8 cellular contexts compared by ENCODE assay signal in the genomic region with DNA sequence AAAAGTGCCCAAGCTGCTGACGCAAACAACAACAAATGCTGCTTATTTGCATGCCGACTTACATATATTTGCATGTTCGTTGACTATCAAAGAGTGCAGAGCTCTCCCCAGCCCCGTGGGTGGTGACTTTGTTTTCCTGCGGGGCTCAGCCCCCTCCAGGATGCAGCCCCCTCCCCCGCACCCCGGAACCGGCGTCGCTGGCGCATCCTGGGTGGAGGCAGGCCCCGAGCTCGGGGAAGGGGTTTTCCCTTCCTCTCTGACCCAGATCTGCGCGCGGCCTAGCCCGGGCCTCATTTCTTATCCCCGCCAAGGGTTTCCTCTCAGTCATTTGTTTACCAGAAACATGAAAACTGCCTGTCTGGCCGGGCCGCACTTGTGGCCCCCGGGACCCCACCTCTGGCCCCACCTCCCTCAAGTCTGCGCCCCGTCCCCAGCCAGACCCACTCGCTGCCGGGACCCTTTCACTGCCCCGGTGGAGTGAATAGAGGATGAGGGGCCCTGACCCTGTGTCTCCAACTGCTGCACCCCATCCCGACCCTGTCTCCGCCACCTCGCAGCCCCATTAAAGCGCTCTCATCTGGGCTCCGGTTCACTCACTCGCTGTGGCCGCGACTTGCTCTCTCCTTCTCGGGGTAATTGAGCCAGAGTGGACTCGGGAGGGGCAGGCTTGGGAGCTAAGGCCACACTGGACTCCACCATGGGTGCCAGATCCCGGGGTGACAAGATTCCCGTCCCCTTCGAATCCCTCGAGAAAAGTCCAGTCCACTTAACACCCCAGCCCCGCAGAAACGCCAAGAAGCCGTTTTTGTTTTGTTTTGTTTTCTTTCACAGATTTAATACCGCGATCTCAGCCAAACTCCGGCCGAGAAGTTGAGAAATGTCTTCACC. TPM values are rescaled to one million over a fixed set of nuclear protein-coding genes. Genes with fewer than 3 reads are reported as not detected.
A peak's percentile ranks its signal among the peaks of the same experiment; 100 is the strongest.
DNase-seq lines count a peak whose midpoint lies in the region; ATAC-seq, FAIRE-seq and TF ChIP-seq lines count a peak whose summit lies in the region.

No MANE protein-coding gene starts in this region.

- peaks cover 22% of the 10 kb centered on the region for H3K4me1 Mint-ChIP-seq in activated B cell treated with CpG ODN at 0.5 μM for 24 hours
- H3K4me1 Mint-ChIP-seq in astrocyte (ENCODE audit: low read depth, unreplicated experiment) = no peaks in the 10 kb centered on the region

- peak overlapping the region; percentile 72 to 94 (median 89) for H3K4me2 ChIP-seq in BLaER1 treated with 17β-estradiol and CSF1 and Interleukin-3, amounts not matched to agents 10 nM and 100 nM
- no peak overlapping the region for H3K4me2 ChIP-seq in astrocyte (ENCODE audit: low read length)

- POLR2A ChIA-PET in activated B cell treated with CpG ODN at 0.5 μM for 24 hours (lab: Charles Lee) = no interaction called here

- intact Hi-C loops in activated B cell treated with CpG ODN at 0.5 μM for 24 hours (cut with micrococcal nuclease) = no loop called here

- peak overlapping the region; percentile 7 to 48 (median 28); a peak in 15 of 20 replicates for H3K4me3 ChIP-seq in BLaER1 treated with 17β-estradiol and CSF1 and Interleukin-3, amounts not matched to agents 10 nM and 100 nM
- no peak overlapping the region for H3K4me3 ChIP-seq in astrocyte (ENCODE audit: insufficient read depth, low read depth, low read length)

- peak overlapping the region; percentile 31 to 77 (median 64); a peak in 20 of 22 replicates for H3K27ac ChIP-seq in BLaER1 treated with 17β-estradiol and CSF1 and Interleukin-3, amounts not matched to agents 10 nM and 100 nM
- no peak overlapping the region for H3K27ac ChIP-seq in astrocyte (ENCODE audit: low read depth, low read length)

- H3K4me3 Mint-ChIP-seq in activated B cell treated with CpG ODN at 0.5 μM for 24 hours (peak overlapping the region; percentile 67), astrocyte (ENCODE audit: unreplicated experiment) (no peak overlapping the region)

- no peak overlapping the region for H2AFZ ChIP-seq in astrocyte (ENCODE audit: low read depth, low read length)

- peaks cover 0 to 18% (median 0%) of the 10 kb centered on the region in 11 experiments; a peak in 5 of 22 replicates for H3K36me3 ChIP-seq in BLaER1 treated with 17β-estradiol and CSF1 and Interleukin-3, amounts not matched to agents 10 nM and 100 nM
- H3K36me3 ChIP-seq in astrocyte (ENCODE audit: insufficient read depth, low read length) = peaks cover 3% of the 10 kb centered on the region

- H3K79me2 ChIP-seq in astrocyte (ENCODE audit: insufficient read depth, low read length) = no peaks in the 10 kb centered on the region

- H3K27me3 Mint-ChIP-seq in activated B cell treated with CpG ODN at 0.5 μM for 24 hours (peaks cover 43% of the 10 kb centered on the region), astrocyte (ENCODE audit: low read depth, unreplicated experiment) (peaks cover 9% of the 10 kb centered on the region)

- TF ChIP-seq CTCF in activated B cell treated with CpG ODN at 0.5 μM for 24 hours (IDR thresholded peaks at IDR 0.05) (no peak), astrocyte (IDR thresholded peaks at IDR 0.05; ENCODE audit: insufficient read depth, low read depth, low read length) (no peak)

- peaks cover 30 to 75% (median 52%) of the 10 kb centered on the region in 11 experiments for H3K27me3 ChIP-seq in BLaER1 treated with 17β-estradiol and CSF1 and Interleukin-3, amounts not matched to agents 10 nM and 100 nM
- peaks cover 9% of the 10 kb centered on the region for H3K27me3 ChIP-seq in astrocyte (ENCODE audit: insufficient read depth, low read length)

- H3K9me3 ChIP-seq in BLaER1 treated with 17β-estradiol and CSF1 and Interleukin-3, amounts not matched to agents 10 nM and 100 nM (replicated peaks in 1 of 11) = peaks cover 0 to under 1% (median 0%) of the 10 kb centered on the region in 11 experiments; a peak in 1 of 22 replicates
- H3K9me3 ChIP-seq in astrocyte (ENCODE audit: insufficient read depth, low read depth, low read length) = no peaks in the 10 kb centered on the region

- DNase-seq in activated B cell treated with CpG ODN at 0.5 μM for 24 hours (no peak), astrocyte (ENCODE audit: low read depth) (no peak), HPDE6-E6E7 (ENCODE audit: extremely low spot score) (no peak), DMS 273 (lab: John Stamatoyannopoulos, UW; ENCODE audit: unreplicated experiment) (no peak)
- DNase-seq in stimulated activated CD4-positive, alpha-beta T cell treated with anti-CD3 and anti-CD28 coated beads, Interleukin-12 subunit alpha, Interleukin-12 subunit beta, amount 100 ng/mL, for 24 hours (ENCODE audit: low read depth in 2 of 2) = peak; percentile 68 to 79

- H3K36me3 Mint-ChIP-seq in activated B cell treated with CpG ODN at 0.5 μM for 24 hours (ENCODE audit: low read depth) (no peaks in the 10 kb centered on the region), astrocyte (ENCODE audit: low read depth, unreplicated experiment) (peaks cover 16% of the 10 kb centered on the region)

- no peak for FAIRE-seq in astrocyte (lab: Jason Lieb, UNC)

- no peak overlapping the region for H3K27ac Mint-ChIP-seq in activated B cell treated with CpG ODN at 0.5 μM for 24 hours
- H3K27ac Mint-ChIP-seq in astrocyte (ENCODE audit: unreplicated experiment) = peak overlapping the region; percentile 34

- H3K4me1 ChIP-seq in BLaER1 treated with 17β-estradiol and CSF1 and Interleukin-3, amounts not matched to agents 10 nM and 100 nM = peaks cover 26 to 50% (median 38%) of the 10 kb centered on the region in 10 experiments
- no peaks in the 10 kb centered on the region for H3K4me1 ChIP-seq in astrocyte (ENCODE audit: insufficient read depth, low read length)

- H4K20me1 ChIP-seq in BLaER1 treated with 17β-estradiol and CSF1 and Interleukin-3, amounts not matched to agents 10 nM and 100 nM = peaks cover 0 to 24% (median 0%) of the 10 kb centered on the region in 11 experiments; a peak in 2 of 22 replicates
- peaks cover 38% of the 10 kb centered on the region for H4K20me1 ChIP-seq in astrocyte (ENCODE audit: insufficient read depth, low read length)

- peak overlapping the region; percentile 50 to 73 (median 65); a peak in 20 of 22 replicates for H3K9ac ChIP-seq in BLaER1 treated with 17β-estradiol and CSF1 and Interleukin-3, amounts not matched to agents 10 nM and 100 nM
- no peak overlapping the region for H3K9ac ChIP-seq in astrocyte (ENCODE audit: low read length)

- no peaks in the 10 kb centered on the region for H3K9me3 Mint-ChIP-seq in activated B cell treated with CpG ODN at 0.5 μM for 24 hours
- H3K9me3 Mint-ChIP-seq in astrocyte (ENCODE audit: unreplicated experiment) = peaks cover 5% of the 10 kb centered on the region

- ATAC-seq in activated B cell treated with CpG ODN at 0.5 μM for 24 hours (ENCODE audit: low read depth) = peak; percentile 73
- ATAC-seq in HG03442 (IDR thresholded peaks at IDR 0.05; ENCODE audit: unreplicated experiment) = no peak
- ATAC-seq in GM19397 (IDR thresholded peaks at IDR 0.05; ENCODE audit: unreplicated experiment) = no peak

- CTCF ChIA-PET in activated B cell treated with CpG ODN at 0.5 μM for 24 hours (lab: Charles Lee) = no interaction called here

RNA-seq across cellular contexts. Expression of a gene that starts 5.4 kb away (rescaled TPM):
- total RNA-seq in activated B cell treated with CpG ODN at 0.5 μM for 24 hours (2.5 and 2.8 TPM in 2 replicates), astrocyte (16.5 and 18.8 TPM in 2 replicates)

RNA-seq across cellular contexts. Expression of a gene that starts 30.9 kb away (rescaled TPM):
- total RNA-seq in activated B cell treated with CpG ODN at 0.5 μM for 24 hours (0.22 and 0.27 TPM in 2 replicates), astrocyte (23.0 and 25.1 TPM in 2 replicates)

RNA-seq across cellular contexts. Expression of a gene that starts 36.0 kb away (rescaled TPM):
- total RNA-seq in activated B cell treated with CpG ODN at 0.5 μM for 24 hours = 0.18 TPM in 1 of 2 replicates, not detected in the other
- 0.66 and 0.96 TPM in 2 replicates for total RNA-seq in astrocyte

RNA-seq across cellular contexts. Expression of a gene that starts 40.9 kb away (rescaled TPM):
- total RNA-seq in activated B cell treated with CpG ODN at 0.5 μM for 24 hours = not detected in 2 replicates
- total RNA-seq in astrocyte = 0.94 and 3.0 TPM in 2 replicates

Comparison
In these comparisons a context has a peak if more than half of its experiments do, and no peak if none do; other contexts are left out.
1. DNase-seq: peak in stimulated activated CD4-positive, alpha-beta T cell treated with anti-CD3 and anti-CD28 coated beads, Interleukin-12 subunit alpha, Interleukin-12 subunit beta, amount 100 ng/mL, for 24 hours (2 of 2); none in activated B cell treated with CpG ODN at 0.5 μM for 24 hours (single experiment), astrocyte (single experiment), HPDE6-E6E7 (single experiment) and DMS 273 (single experiment).
2. RNA of a gene that starts 30.9 kb away (total RNA-seq): 23.0 to 25.1 TPM in astrocyte; 0.22 to 0.27 TPM in activated B cell treated with CpG ODN at 0.5 μM for 24 hours; every median in the first group is over 10 times any median in the second.